In the genomic region with DNA sequence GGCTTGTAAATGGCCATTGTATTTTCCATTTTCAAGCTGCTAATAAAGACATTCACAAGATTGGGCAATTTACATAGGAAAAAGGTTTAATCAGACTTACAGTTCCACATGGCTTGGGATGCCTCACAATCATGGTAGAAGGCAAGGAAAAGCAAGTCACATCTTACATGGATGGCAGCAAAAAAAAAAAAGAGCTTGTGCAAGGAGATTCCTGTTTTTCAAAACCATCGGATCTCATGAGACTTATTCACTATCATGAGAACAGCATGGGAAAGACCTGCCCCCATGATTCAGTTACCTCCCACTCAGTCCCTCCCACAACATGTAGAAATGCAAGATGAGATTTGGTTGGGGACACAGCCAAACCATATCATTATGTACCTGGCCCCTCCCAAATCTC, we compare ENCODE assay signal across 18 cellular contexts.
A peak's percentile ranks its signal among the peaks of the same experiment; 100 is the strongest.
DNase-seq lines count a peak whose midpoint lies in the region; ATAC-seq, FAIRE-seq and TF ChIP-seq lines count a peak whose summit lies in the region.
"Had no signal": no experiment of that assay in that cellular context is flagged by ENCODE, and none has a peak within 500 bp of the region (broad histone marks: within the 10 kb centered on the region; RNA-seq: fewer than 3 reads in every experiment).

No MANE protein-coding gene starts in this region.

- H3K4me3 ChIP-seq in astrocyte (ENCODE audit: insufficient read depth, low read depth, low read length) (no peak overlapping the region), choroid plexus epithelial cell (ENCODE audit: low read depth, low read length) (no peak overlapping the region)

- no peak overlapping the region for H3K9ac ChIP-seq in astrocyte (ENCODE audit: low read length)

- intact Hi-C loops in activated CD4-positive, alpha-beta T cell treated with anti-CD3 and anti-CD28 coated beads, Interleukin-2, amount 10 ng/mL, durations not matched to agents 24 days and 14 days (cut with micrococcal nuclease), result no loop called here

- peak overlapping the region; percentile 73 for H3K27ac Mint-ChIP-seq in astrocyte (ENCODE audit: unreplicated experiment)
- no peak overlapping the region for H3K27ac Mint-ChIP-seq in activated CD4-positive, alpha-beta T cell treated with anti-CD3 and anti-CD28 coated beads, Interleukin-2, amount 10 ng/mL, durations not matched to agents 24 days and 14 days
- H3K27ac Mint-ChIP-seq: CD4-positive, CD25-positive, alpha-beta regulatory T cell; CD8-positive, alpha-beta memory T cell; H9; IgD-negative memory B cell had no signal

- no peaks in the 10 kb centered on the region for H3K27me3 Mint-ChIP-seq in astrocyte (ENCODE audit: low read depth, unreplicated experiment)
- H3K27me3 Mint-ChIP-seq in activated CD4-positive, alpha-beta T cell treated with anti-CD3 and anti-CD28 coated beads, Interleukin-2, amount 10 ng/mL, durations not matched to agents 24 days and 14 days, result no peaks in the 10 kb centered on the region
- H3K27me3 Mint-ChIP-seq: CD4-positive, CD25-positive, alpha-beta regulatory T cell; IgD-negative memory B cell had no signal

- peaks cover 6% of the 10 kb centered on the region for H3K9me3 Mint-ChIP-seq in astrocyte (ENCODE audit: unreplicated experiment)
- peaks cover 16% of the 10 kb centered on the region for H3K9me3 Mint-ChIP-seq in activated CD4-positive, alpha-beta T cell treated with anti-CD3 and anti-CD28 coated beads, Interleukin-2, amount 10 ng/mL, durations not matched to agents 24 days and 14 days

- no peak for DNase-seq in astrocyte (ENCODE audit: low read depth)
- peak; percentile 36 for DNase-seq in choroid plexus epithelial cell (ENCODE audit: low read depth)
- DNase-seq in iris pigment epithelial cell (ENCODE audit: low read depth), result peak; percentile 24
- no peak for DNase-seq in DMS79 (lab: John Stamatoyannopoulos, UW)
- DNase-seq in activated CD4-positive, alpha-beta T cell treated with anti-CD3 and anti-CD28 coated beads, Interleukin-2, amount 10 ng/mL, durations not matched to agents 24 days and 14 days, result no peak
- DNase-seq: BE2C; C1 segment of cervical spinal cord; CD4-positive, CD25-positive, alpha-beta regulatory T cell; CD8-positive, alpha-beta memory T cell; COR-L47; DMS79 treated with DMSO at 0.1 percent for 48 hours; GF-D8; H9 had no signal

- TF ChIP-seq CTCF in astrocyte (IDR thresholded peaks at IDR 0.05; ENCODE audit: insufficient read depth, low read depth, low read length) (no peak), choroid plexus epithelial cell (conservative IDR thresholded peaks at IDR 0.05; ENCODE audit: low read depth, low read length) (no peak)

- no peak overlapping the region for H2AFZ ChIP-seq in astrocyte (ENCODE audit: low read depth, low read length)

- peaks cover 5% of the 10 kb centered on the region for H3K4me1 ChIP-seq in astrocyte (ENCODE audit: insufficient read depth, low read length)
- H3K4me1 ChIP-seq: BE2C had no signal

- H3K27me3 ChIP-seq in astrocyte (ENCODE audit: insufficient read depth, low read length), result no peaks in the 10 kb centered on the region
- H3K27me3 ChIP-seq: BE2C had no signal

- H3K4me3 Mint-ChIP-seq in astrocyte (ENCODE audit: unreplicated experiment), result no peak overlapping the region
- no peak overlapping the region for H3K4me3 Mint-ChIP-seq in activated CD4-positive, alpha-beta T cell treated with anti-CD3 and anti-CD28 coated beads, Interleukin-2, amount 10 ng/mL, durations not matched to agents 24 days and 14 days
- H3K4me3 Mint-ChIP-seq: CD8-positive, alpha-beta memory T cell; H9 had no signal

- ATAC-seq in GM21529 (IDR thresholded peaks at IDR 0.05; ENCODE audit: unreplicated experiment), result no peak

- H4K20me1 ChIP-seq in astrocyte (ENCODE audit: insufficient read depth, low read length), result peaks cover 42% of the 10 kb centered on the region

- H3K4me2 ChIP-seq in astrocyte (ENCODE audit: low read length), result no peak overlapping the region

- H3K36me3 ChIP-seq in astrocyte (ENCODE audit: insufficient read depth, low read length), result peaks cover 12% of the 10 kb centered on the region
- H3K36me3 ChIP-seq: BE2C had no signal

- H3K36me3 Mint-ChIP-seq in astrocyte (ENCODE audit: low read depth, unreplicated experiment), result peaks cover 34% of the 10 kb centered on the region
- H3K36me3 Mint-ChIP-seq in activated CD4-positive, alpha-beta T cell treated with anti-CD3 and anti-CD28 coated beads, Interleukin-2, amount 10 ng/mL, durations not matched to agents 24 days and 14 days (ENCODE audit: low read depth), result peaks cover 18% of the 10 kb centered on the region

- H3K27ac ChIP-seq in astrocyte (ENCODE audit: low read depth, low read length), result no peak overlapping the region

- FAIRE-seq in astrocyte (lab: Jason Lieb, UNC), result no peak
- FAIRE-seq: D721Med, H1, HepG2 had no signal

- peaks cover 6% of the 10 kb centered on the region for H3K9me3 ChIP-seq in astrocyte (ENCODE audit: insufficient read depth, low read depth, low read length)
- H3K9me3 ChIP-seq: BE2C had no signal

- H3K4me1 Mint-ChIP-seq in astrocyte (ENCODE audit: low read depth, unreplicated experiment), result peaks cover 26% of the 10 kb centered on the region
- peaks cover 1% of the 10 kb centered on the region for H3K4me1 Mint-ChIP-seq in activated CD4-positive, alpha-beta T cell treated with anti-CD3 and anti-CD28 coated beads, Interleukin-2, amount 10 ng/mL, durations not matched to agents 24 days and 14 days
- H3K4me1 Mint-ChIP-seq: IgD-negative memory B cell had no signal

- peaks cover 79% of the 10 kb centered on the region for H3K79me2 ChIP-seq in astrocyte (ENCODE audit: insufficient read depth, low read length)

Comparison
In these comparisons a context has a peak if more than half of its experiments do, and no peak if none do; other contexts are left out.
1. DNase-seq: peak in choroid plexus epithelial cell (single experiment) and iris pigment epithelial cell (single experiment); none in astrocyte (single experiment), DMS79 (single experiment) and activated CD4-positive, alpha-beta T cell treated with anti-CD3 and anti-CD28 coated beads, Interleukin-2, amount 10 ng/mL, durations not matched to agents 24 days and 14 days (single experiment).